ENCODE assay signal across 2 cellular contexts in genomic region chr6:161376367-161376766, GRCh38.
TF ChIP-seq lines count a peak whose summit lies in the region.

No MANE protein-coding gene starts in this region.

TF ChIP-seq in H1, 55 proteins besides CTCF, POLR2A, EP300 and RAD21:
- TF ChIP-seq GABPA (IDR thresholded peaks at IDR 0.05; ENCODE audit: borderline replicate concordance, insufficient read depth, low read length) (no peak), KDM1A (IDR thresholded peaks at IDR 0.05; ENCODE audit: borderline replicate concordance, low read length) (no peak), SUZ12 (IDR thresholded peaks at IDR 0.05; ENCODE audit: low read length) (no peak), HDAC2 (IDR thresholded peaks at IDR 0.05; ENCODE audit: borderline replicate concordance in 1 of 2, low read depth in 2 of 2, low read length in 2 of 2) (no peak), SIN3A (conservative IDR thresholded peaks at IDR 0.05 in 1 of 2, IDR thresholded peaks at IDR 0.05 in 1 of 2; ENCODE audit: low read depth in 1 of 2, low read length in 2 of 2) (no peak), KDM4A (IDR thresholded peaks at IDR 0.05; ENCODE audit: low read depth, low read length, severe bottlenecking) (no peak), RFX5 (IDR thresholded peaks at IDR 0.05; ENCODE audit: borderline replicate concordance, low read depth, low read length) (no peak), SIRT6 (IDR thresholded peaks at IDR 0.05; ENCODE audit: low read length) (no peak), CREB1 (IDR thresholded peaks at IDR 0.05) (no peak), CHD2 (IDR thresholded peaks at IDR 0.05; ENCODE audit: low read length) (no peak), TEAD4 (IDR thresholded peaks at IDR 0.05; ENCODE audit: low read depth, low read length) (no peak), CTBP2 (IDR thresholded peaks at IDR 0.05; ENCODE audit: borderline replicate concordance, insufficient read depth, insufficient read length, low read length) (no peak), SP2 (IDR thresholded peaks at IDR 0.05; ENCODE audit: low read length) (no peak), SIX5 (IDR thresholded peaks at IDR 0.05; ENCODE audit: low read depth, low read length) (no peak), E2F6 (IDR thresholded peaks at IDR 0.05) (no peak), CBX8 (IDR thresholded peaks at IDR 0.05; ENCODE audit: borderline replicate concordance, low read depth, low read length) (no peak), RNF2 (IDR thresholded peaks at IDR 0.05; ENCODE audit: borderline replicate concordance, low read depth, low read length, missing control alignments, poor library complexity, severe bottlenecking) (no peak)
- TF ChIP-seq, protein P1, sequence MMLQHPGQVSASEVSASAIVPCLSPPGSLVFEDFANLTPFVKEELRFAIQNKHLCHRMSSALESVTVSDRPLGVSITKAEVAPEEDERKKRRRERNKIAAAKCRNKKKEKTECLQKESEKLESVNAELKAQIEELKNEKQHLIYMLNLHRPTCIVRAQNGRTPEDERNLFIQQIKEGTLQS (IDR thresholded peaks at IDR 0.05; ENCODE audit: insufficient read depth, low read depth, low read length) = no peak

TF ChIP-seq in WTC11, 78 proteins besides CTCF, POLR2A, EP300 and RAD21:
- TF ChIP-seq, protein P2, sequence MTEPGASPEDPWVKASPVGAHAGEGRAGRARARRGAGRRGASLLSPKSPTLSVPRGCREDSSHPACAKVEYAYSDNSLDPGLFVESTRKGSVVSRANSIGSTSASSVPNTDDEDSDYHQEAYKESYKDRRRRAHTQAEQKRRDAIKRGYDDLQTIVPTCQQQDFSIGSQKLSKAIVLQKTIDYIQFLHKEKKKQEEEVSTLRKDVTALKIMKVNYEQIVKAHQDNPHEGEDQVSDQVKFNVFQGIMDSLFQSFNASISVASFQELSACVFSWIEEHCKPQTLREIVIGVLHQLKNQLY (CRISPR knock-in tag; IDR thresholded peaks at IDR 0.05) = no peak
